Comparison of ENCODE assay signal across 1 cellular context in genomic region chr2:8662239-8662879, GRCh38.
A peak's percentile ranks its signal among the peaks of the same experiment; 100 is the strongest.
TF ChIP-seq lines count a peak whose summit lies in the region.

No MANE protein-coding gene starts in this region.

TF ChIP-seq in SK-N-SH, 30 proteins besides CTCF, POLR2A, EP300 and RAD21 (continued from another document):
- TF ChIP-seq MAX (IDR thresholded peaks at IDR 0.05; ENCODE audit: low read depth) (peak; percentile 42; the same call in 1 of the 2 replicates), POLR2AphosphoS5 (IDR thresholded peaks at IDR 0.05; ENCODE audit: low read depth, low read length) (peak; percentile 49; the same call in 1 of the 2 replicates), TEAD4 (IDR thresholded peaks at IDR 0.05; ENCODE audit: borderline replicate concordance, insufficient read depth) (0 out of 2 replicates have a peak, but pooled peaks have one; percentile 20), FOXJ3 (CRISPR knock-in tag; IDR thresholded peaks at IDR 0.05) (no peak), TCF12 (IDR thresholded peaks at IDR 0.05) (peak; percentile 98), GABPA (IDR thresholded peaks at IDR 0.05; ENCODE audit: low read depth) (no peak), SIN3A (IDR thresholded peaks at IDR 0.05; ENCODE audit: borderline replicate concordance, low read depth, low read length) (0 out of 2 replicates have a peak, but pooled peaks have one; percentile 34), MXI1 (IDR thresholded peaks at IDR 0.05; ENCODE audit: low read depth, low read length) (no peak), NRF1 (IDR thresholded peaks at IDR 0.05; ENCODE audit: low read depth, low read length) (no peak), ELF1 (IDR thresholded peaks at IDR 0.05) (no peak), GATA2 (CRISPR knock-in tag; IDR thresholded peaks at IDR 0.05) (no peak), REST (IDR thresholded peaks at IDR 0.05; ENCODE audit: low read depth, low read length) (0 out of 2 replicates have a peak, but pooled peaks have one; percentile 48)
